13 cellular contexts compared by ENCODE assay signal in genomic region chr9:84671651-84672467, GRCh38. TPM values are rescaled to one million over a fixed set of nuclear protein-coding genes. Genes with fewer than 3 reads are reported as not detected.
DNase-seq lines count a peak whose midpoint lies in the region; ATAC-seq and TF ChIP-seq lines count a peak whose summit lies in the region.
"Had no signal": no experiment of that assay in that cellular context is flagged by ENCODE, and none has a peak within 500 bp of the region (broad histone marks: within the 10 kb centered on the region; RNA-seq: fewer than 3 reads in every experiment).

No MANE protein-coding gene starts in this region.

- ATAC-seq in left ventricle myocardium superior (no peak), HG03196 (IDR thresholded peaks at IDR 0.05; ENCODE audit: unreplicated experiment) (no peak)

- H3K9me3 ChIP-seq in left ventricle myocardium inferior (replicated peaks) (no peaks in the 10 kb centered on the region), vagina (no peaks in the 10 kb centered on the region)
- H3K9me3 ChIP-seq: Caco-2 had no signal

- H3K27me3 ChIP-seq in left ventricle myocardium inferior (ENCODE audit: low read depth) (peaks cover 63% of the 10 kb centered on the region), vagina (no peaks in the 10 kb centered on the region), H7 (ENCODE audit: control insufficient read depth, insufficient read depth, low read length) (peaks cover 52% of the 10 kb centered on the region)

- intact Hi-C loops in left ventricle myocardium inferior (cut with micrococcal nuclease): no loop called here
- intact Hi-C loops in left ventricle myocardium superior (cut with micrococcal nuclease): no loop called here
- intact Hi-C loops in head of caudate nucleus (cut with DNase I): no loop called here
- intact Hi-C loops in vagina (cut with DNase I): no loop called here

- no peaks in the 10 kb centered on the region for H3K36me3 ChIP-seq in left ventricle myocardium inferior
- no peaks in the 10 kb centered on the region for H3K36me3 ChIP-seq in vagina
- no peaks in the 10 kb centered on the region for H3K36me3 ChIP-seq in H7 (replicated peaks; ENCODE audit: control insufficient read depth, insufficient read depth, low read length)

- TF ChIP-seq CTCF in left ventricle myocardium inferior (IDR thresholded peaks at IDR 0.05; ENCODE audit: borderline replicate concordance) (no peak), vagina (IDR thresholded peaks at IDR 0.05) (no peak)

- no peak for TF ChIP-seq POLR2A in vagina (IDR thresholded peaks at IDR 0.05)

- peak overlapping the region; percentile 69 for H3K4me3 ChIP-seq in left ventricle myocardium inferior
- peak overlapping the region; percentile 12 to 65 for H3K4me3 ChIP-seq in vagina
- no peak overlapping the region for H3K4me3 ChIP-seq in H7 (ENCODE audit: insufficient read depth, low read depth, low read length)

- H3K27ac ChIP-seq in left ventricle myocardium inferior (replicated peaks): peak overlapping the region; percentile 61
- H3K27ac ChIP-seq in vagina: peak overlapping the region; percentile 47

- DNase-seq in left ventricle myocardium inferior (no peak), left ventricle myocardium superior (no peak), head of caudate nucleus (peak in 33 of 42 donors; percentile 13 to 71 (median 44)), occipital lobe (lab: John Stamatoyannopoulos, UW) (peak; percentile 30), vagina (ENCODE audit: extremely low spot score in 2 of 2) (no peak), H7 (no peak)
- DNase-seq in stimulated activated CD4-positive, alpha-beta T cell treated with anti-CD3 and anti-CD28 coated beads, Interleukin-1b, Interleukin-23, amount 100 ng/mL, for 48 hours: no peak
- DNase-seq: activated T-cell treated with anti-CD3 and anti-CD28 coated beads, Interleukin-2, amount 50 U/mL, for 24 hours; Caco-2; NCI-H187; NCI-H526 treated with DMSO at 0.1 percent for 48 hours had no signal

- H3K4me1 ChIP-seq in left ventricle myocardium inferior (peaks cover 34% of the 10 kb centered on the region), vagina (peaks cover 17% of the 10 kb centered on the region)
- H3K4me1 ChIP-seq: Caco-2 had no signal

RNA-seq across cellular contexts. Expression of gene NTRK2, which starts 2.3 kb away (rescaled TPM):
- 3.8 TPM for total RNA-seq in left ventricle myocardium inferior
- 5.5 TPM for total RNA-seq in left ventricle myocardium superior
- total RNA-seq in occipital lobe: 266 TPM
- total RNA-seq in vagina: 16.0 TPM
- not detected in 2 replicates for total RNA-seq in H7 (2014; rRNA removed; shearing (Covaris generic))
- total RNA-seq: Caco-2, dermis microvascular lymphatic vessel endothelial cell had no signal

Comparison
In these comparisons a context has a peak if more than half of its experiments do, and no peak if none do; other contexts are left out.
1. DNase-seq: peak in head of caudate nucleus (33 of 42) and occipital lobe (single experiment); none in left ventricle myocardium inferior (single experiment), left ventricle myocardium superior (single experiment), vagina (0 of 2), stimulated activated CD4-positive, alpha-beta T cell treated with anti-CD3 and anti-CD28 coated beads, Interleukin-1b, Interleukin-23, amount 100 ng/mL, for 48 hours (single experiment) and H7 (single experiment).
2. RNA of gene NTRK2, which starts 2.3 kb away (total RNA-seq): 266 TPM in occipital lobe (single experiment); 16.0 TPM in vagina (single experiment), 5.5 TPM in left ventricle myocardium superior (single experiment), 3.8 TPM in left ventricle myocardium inferior (single experiment) and not detected in H7; every median in the first group is over 10 times any median in the second.